Comparison of ENCODE assay signal across 13 cellular contexts in the genomic region with DNA sequence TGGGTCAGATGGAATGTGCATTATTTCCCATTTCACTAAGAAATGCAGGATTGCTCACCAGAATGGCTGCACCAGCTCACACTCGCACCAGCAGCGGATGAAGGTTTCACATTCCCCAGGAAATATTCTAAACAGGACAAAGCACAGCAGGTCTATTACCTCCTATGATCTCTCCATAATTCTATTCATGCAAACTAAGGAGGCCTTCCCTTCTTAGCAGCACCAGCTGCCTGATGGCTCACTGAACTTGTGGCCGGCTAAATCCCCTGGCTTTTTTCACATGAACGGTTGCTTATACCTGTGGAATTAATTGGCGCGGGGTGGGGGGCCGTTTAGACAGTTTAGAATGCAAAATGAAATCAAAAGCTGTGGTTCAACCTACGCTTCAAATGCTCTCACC.
DNase-seq lines count a peak whose midpoint lies in the region; ATAC-seq and TF ChIP-seq lines count a peak whose summit lies in the region.
"Had no signal": no experiment of that assay in that cellular context is flagged by ENCODE, and none has a peak within 500 bp of the region (broad histone marks: within the 10 kb centered on the region; RNA-seq: fewer than 3 reads in every experiment).

No MANE protein-coding gene starts in this region.

- H3K4me3 Mint-ChIP-seq in endothelial cell (ENCODE audit: unreplicated experiment), result no peak overlapping the region
- H3K4me3 Mint-ChIP-seq: CD4-positive, alpha-beta memory T cell had no signal

- no peaks in the 10 kb centered on the region for H3K9me3 Mint-ChIP-seq in endothelial cell (ENCODE audit: unreplicated experiment)

- no peak overlapping the region for H3K4me3 ChIP-seq in retinal pigment epithelial cell (ENCODE audit: low read length)
- H3K4me3 ChIP-seq: GM12878 had no signal

- no peaks in the 10 kb centered on the region for H3K36me3 Mint-ChIP-seq in endothelial cell (ENCODE audit: low read depth, unreplicated experiment)
- H3K36me3 Mint-ChIP-seq: CD4-positive, alpha-beta memory T cell had no signal

- peaks cover 10% of the 10 kb centered on the region for H3K27me3 Mint-ChIP-seq in endothelial cell (ENCODE audit: unreplicated experiment)

- ATAC-seq in HG02798 (IDR thresholded peaks at IDR 0.05; ENCODE audit: poor library complexity, unreplicated experiment), result no peak
- ATAC-seq: GM12878, HCT116 had no signal

- DNase-seq in NCI-H526 (lab: John Stamatoyannopoulos, UW), result peak; percentile 76 to 83
- peak; percentile 49 for DNase-seq in astrocyte of the hippocampus (ENCODE audit: low read depth, low spot score)
- DNase-seq in endothelial cell (ENCODE audit: low spot score), result no peak
- DNase-seq in retinal pigment epithelial cell (ENCODE audit: low read depth), result peak; percentile 68
- no peak for DNase-seq in middle frontal gyrus (ENCODE audit: extremely low spot score, low spot score)
- no peak for DNase-seq in glomerular visceral epithelial cell (ENCODE audit: extremely low spot score)
- DNase-seq: BE2C; CD4-positive, alpha-beta memory T cell; DMS79; GOT3 had no signal

- TF ChIP-seq CTCF in endothelial cell (IDR thresholded peaks at IDR 0.05; ENCODE audit: unreplicated experiment) (no peak), retinal pigment epithelial cell (conservative IDR thresholded peaks at IDR 0.05; ENCODE audit: low read depth, low read length) (no peak)

- H3K27ac Mint-ChIP-seq in endothelial cell (ENCODE audit: unreplicated experiment), result peak overlapping the region; percentile 51
- H3K27ac Mint-ChIP-seq: CD4-positive, alpha-beta memory T cell had no signal

- peaks cover 47% of the 10 kb centered on the region for H3K4me1 Mint-ChIP-seq in endothelial cell (ENCODE audit: unreplicated experiment)
- H3K4me1 Mint-ChIP-seq: CD4-positive, alpha-beta memory T cell had no signal

Comparison
In these comparisons a context has a peak if more than half of its experiments do, and no peak if none do; other contexts are left out.
1. DNase-seq: peak in NCI-H526 (2 of 2), astrocyte of the hippocampus (single experiment) and retinal pigment epithelial cell (single experiment); none in endothelial cell (single experiment), middle frontal gyrus (single experiment) and glomerular visceral epithelial cell (single experiment).